In the genomic region with DNA sequence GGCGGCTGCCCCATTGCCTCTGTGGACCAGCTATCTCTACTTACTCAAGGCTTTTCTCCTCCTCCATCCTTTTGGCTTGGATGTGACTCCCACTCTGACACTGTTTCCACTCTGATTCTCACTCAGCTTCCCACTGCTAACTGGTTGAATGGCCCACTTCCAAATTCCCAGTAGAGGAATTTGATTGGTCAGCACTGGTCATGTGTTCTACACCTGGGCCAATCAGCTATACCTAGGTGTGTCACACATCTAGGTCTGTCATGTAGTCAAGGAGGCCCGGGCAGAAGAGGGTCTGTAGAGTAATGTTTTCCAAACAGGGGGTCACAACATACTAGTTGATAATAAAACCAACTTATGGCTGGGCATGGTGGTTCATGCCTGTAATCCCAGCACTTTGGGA, we compare ENCODE assay signal across 17 cellular contexts. TPM values are rescaled to one million over a fixed set of nuclear protein-coding genes. Genes with fewer than 3 reads are reported as not detected.
A peak's percentile ranks its signal among the peaks of the same experiment; 100 is the strongest.
DNase-seq lines count a peak whose midpoint lies in the region; TF ChIP-seq lines count a peak whose summit lies in the region.
"Had no signal": no experiment of that assay in that cellular context is flagged by ENCODE, and none has a peak within 500 bp of the region (broad histone marks: within the 10 kb centered on the region; RNA-seq: fewer than 3 reads in every experiment).

No MANE protein-coding gene starts in this region.

- H3K36me3 Mint-ChIP-seq in CD4-positive, alpha-beta memory T cell: peaks cover 9 to 32% of the 10 kb centered on the region in 2 donors
- peaks cover 37% of the 10 kb centered on the region for H3K36me3 Mint-ChIP-seq in endothelial cell (ENCODE audit: low read depth, unreplicated experiment)

- H3K9ac ChIP-seq in BLaER1: no peak overlapping the region

- H3K4me3 Mint-ChIP-seq in CD4-positive, alpha-beta memory T cell: no peak overlapping the region
- H3K4me3 Mint-ChIP-seq in endothelial cell (ENCODE audit: unreplicated experiment): peak overlapping the region; percentile 73
- H3K4me3 Mint-ChIP-seq: IgD-negative memory B cell, T-helper 17 cell had no signal

- intact Hi-C loops in CD4-positive, alpha-beta memory T cell (cut with micrococcal nuclease): no loop called here

- TF ChIP-seq CTCF in RWPE1 (conservative IDR thresholded peaks at IDR 0.05; ENCODE audit: low read depth) (no peak), endothelial cell (IDR thresholded peaks at IDR 0.05; ENCODE audit: unreplicated experiment) (no peak)

- no peak overlapping the region for H3K4me3 ChIP-seq in BLaER1
- no peak overlapping the region for H3K4me3 ChIP-seq in CD4-positive, alpha-beta memory T cell (ENCODE audit: low read length in 2 of 2)
- H3K4me3 ChIP-seq: SK-N-MC had no signal

- no peaks in the 10 kb centered on the region for H3K27me3 ChIP-seq in BLaER1
- no peaks in the 10 kb centered on the region for H3K27me3 ChIP-seq in CD4-positive, alpha-beta memory T cell (ENCODE audit: insufficient read depth, low read length)
- H3K27me3 ChIP-seq: BE2C had no signal

- H3K27ac Mint-ChIP-seq in CD4-positive, alpha-beta memory T cell: peak overlapping the region in 4 of 7 donors; percentile 17 to 64 (median 40)
- no peak overlapping the region for H3K27ac Mint-ChIP-seq in endothelial cell (ENCODE audit: unreplicated experiment)
- H3K27ac Mint-ChIP-seq: IgD-negative memory B cell, T-helper 17 cell had no signal

- H3K27me3 Mint-ChIP-seq in CD4-positive, alpha-beta memory T cell: no peaks in the 10 kb centered on the region
- peaks cover 4% of the 10 kb centered on the region for H3K27me3 Mint-ChIP-seq in endothelial cell (ENCODE audit: unreplicated experiment)
- H3K27me3 Mint-ChIP-seq: T-helper 17 cell had no signal

- peaks cover 48% of the 10 kb centered on the region for H3K36me3 ChIP-seq in BLaER1
- peaks cover 4% of the 10 kb centered on the region for H3K36me3 ChIP-seq in CD4-positive, alpha-beta memory T cell (ENCODE audit: insufficient read depth, low read length)

- H3K9me3 Mint-ChIP-seq in CD4-positive, alpha-beta memory T cell: no peaks in the 10 kb centered on the region
- H3K9me3 Mint-ChIP-seq in endothelial cell (ENCODE audit: unreplicated experiment): no peaks in the 10 kb centered on the region

- H3K27ac ChIP-seq in BLaER1 (no peak overlapping the region), RWPE1 (no peak overlapping the region)
- H3K27ac ChIP-seq in CD4-positive, alpha-beta memory T cell (ENCODE audit: low read depth, low read length): no peak overlapping the region
- H3K27ac ChIP-seq: SK-N-MC had no signal

- POLR2A ChIA-PET in CD4-positive, alpha-beta memory T cell (lab: Charles Lee; ENCODE audit: partially characterized antibody): interaction anchor here (1.3 kb wide), 1 partner anchor 20 kb away, joined by 4 read pairs; no protein-coding TSS in a partner anchor
- POLR2A ChIA-PET in RWPE1 (lab: Yijun Ruan, JAX; ENCODE audit: low non-redundant PET): no interaction called here

- CTCF ChIA-PET in CD4-positive, alpha-beta memory T cell (lab: Charles Lee; ENCODE audit: partially characterized antibody): no interaction called here
- CTCF ChIA-PET in RWPE1 (lab: Yijun Ruan, JAX): no interaction called here

- no peak for DNase-seq in CD4-positive, alpha-beta memory T cell
- peak; percentile 8 for DNase-seq in RWPE1 (ENCODE audit: low spot score)
- no peak for DNase-seq in endothelial cell (ENCODE audit: low spot score)
- DNase-seq in stimulated activated CD4-positive, alpha-beta T cell treated with anti-CD3 and anti-CD28 coated beads, Interleukin-2, amount 100 ng/mL, for 24 hours: no peak
- DNase-seq in NCI-H1092 treated with DMSO at 0.1 percent for 48 hours (lab: John Stamatoyannopoulos, UW): no peak
- DNase-seq in AML-193 (lab: John Stamatoyannopoulos, UW): no peak
- DNase-seq: BE2C, DMS153, EL, NCI-H1930, NCI-H446, T-helper 17 cell had no signal

- H4K20me1 ChIP-seq in BLaER1: peaks cover 96% of the 10 kb centered on the region

- peak overlapping the region; percentile 16; the same call in 1 of the 2 replicates for H3K4me2 ChIP-seq in BLaER1

- H3K4me1 ChIP-seq in BLaER1: peaks cover 54% of the 10 kb centered on the region
- no peaks in the 10 kb centered on the region for H3K4me1 ChIP-seq in CD4-positive, alpha-beta memory T cell (ENCODE audit: insufficient read depth, low read length)
- H3K4me1 ChIP-seq: BE2C had no signal

- H3K9me3 ChIP-seq in BLaER1: no peaks in the 10 kb centered on the region
- no peaks in the 10 kb centered on the region for H3K9me3 ChIP-seq in CD4-positive, alpha-beta memory T cell (ENCODE audit: control insufficient read depth in 1 of 2, low read length in 2 of 2)
- H3K9me3 ChIP-seq: BE2C had no signal

- H3K4me1 Mint-ChIP-seq in CD4-positive, alpha-beta memory T cell: peaks cover 8 to 23% (median 9%) of the 10 kb centered on the region in 4 donors
- peaks cover 29% of the 10 kb centered on the region for H3K4me1 Mint-ChIP-seq in endothelial cell (ENCODE audit: unreplicated experiment)
- H3K4me1 Mint-ChIP-seq: IgD-negative memory B cell had no signal

RNA-seq across cellular contexts. Expression of gene TPBGL, which starts 53.3 kb away (rescaled TPM):
- total RNA-seq in CD4-positive, alpha-beta memory T cell: under 1 TPM; 0.15 to 0.22 TPM
- under 1 TPM; 0.10 to 0.30 TPM for polyA plus RNA-seq in CD4-positive, alpha-beta memory T cell
- total RNA-seq in endothelial cell (ENCODE audit: unreplicated experiment): 7.0 TPM
- total RNA-seq: PC-3 had no signal
- polyA plus RNA-seq: AG04450, IgD-negative memory B cell had no signal

RNA-seq across cellular contexts. Expression of gene ARRB1, which starts 57.6 kb away (rescaled TPM):
- 10 to 100 TPM; 45.0 to 47.5 TPM for total RNA-seq in CD4-positive, alpha-beta memory T cell
- 1 to 10 TPM; 6.6 to 7.9 TPM for polyA plus RNA-seq in CD4-positive, alpha-beta memory T cell
- total RNA-seq in endothelial cell (ENCODE audit: unreplicated experiment): 197 TPM
